Comparison of ENCODE assay signal across 20 cellular contexts in the genomic region with DNA sequence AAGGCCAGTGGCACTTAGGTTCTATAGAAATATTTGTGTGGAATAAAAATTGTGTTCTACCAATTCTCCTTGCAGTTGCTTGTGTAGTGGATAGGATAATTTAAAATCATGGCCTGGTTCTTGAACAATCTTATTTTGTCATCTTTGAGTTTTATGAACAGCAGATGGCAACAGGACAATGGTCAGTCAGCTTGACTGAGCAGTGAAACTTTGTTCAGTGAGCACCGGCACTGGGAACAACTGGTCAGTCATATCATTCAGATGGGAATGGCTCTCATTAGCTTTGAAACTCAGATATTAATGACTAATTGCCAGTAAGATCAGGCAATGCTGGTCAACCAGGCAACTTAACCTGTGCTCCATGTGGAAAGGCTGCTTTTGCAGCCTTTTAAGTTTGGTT.
"Had no signal": no experiment of that assay in that cellular context is flagged by ENCODE, and none has a peak within 500 bp of the region (broad histone marks: within the 10 kb centered on the region; RNA-seq: fewer than 3 reads in every experiment).

No MANE protein-coding gene starts in this region.

- H3K4me2 ChIP-seq: PC-9 had no signal

- H3K27me3 Mint-ChIP-seq: activated CD4-positive, alpha-beta memory T cell treated with anti-CD3 and anti-CD28 coated beads for 36 hours; activated CD4-positive, alpha-beta T cell treated with anti-CD3 and anti-CD28 coated beads, Interleukin-2, amount 10 ng/mL, durations not matched to agents 7 days and 5 days; activated naive CD8-positive, alpha-beta T cell; T-cell had no signal

- H3K4me3 ChIP-seq: cardiac muscle cell, PC-9 had no signal

- H3K36me3 ChIP-seq: brain microvascular endothelial cell, cardiac muscle cell had no signal

- H3K27me3 ChIP-seq: brain microvascular endothelial cell, cardiac muscle cell had no signal

- H3K9me3 Mint-ChIP-seq: activated CD4-positive, alpha-beta T cell treated with anti-CD3 and anti-CD28 coated beads, Interleukin-2, amount 10 ng/mL, durations not matched to agents 7 days and 5 days; activated T-cell treated with anti-CD3 and anti-CD28 coated beads, Interleukin-2, amount 50 U/mL, for 4 hours had no signal

- H3K27ac ChIP-seq: brain microvascular endothelial cell, PC-9, VCaP had no signal

- H3K27ac Mint-ChIP-seq: activated CD4-positive, alpha-beta memory T cell treated with anti-CD3 and anti-CD28 coated beads for 36 hours; activated CD4-positive, alpha-beta T cell treated with anti-CD3 and anti-CD28 coated beads, Interleukin-2, amount 10 ng/mL, durations not matched to agents 7 days and 5 days; activated naive CD4-positive, alpha-beta T cell treated with anti-CD3 and anti-CD28 coated beads for 36 hours; activated naive CD8-positive, alpha-beta T cell; T-cell had no signal

- H2AFZ ChIP-seq: PC-9 had no signal

- DNase-seq: activated CD4-positive, alpha-beta memory T cell treated with anti-CD3 and anti-CD28 coated beads for 36 hours; activated CD4-positive, alpha-beta T cell treated with anti-CD3 and anti-CD28 coated beads, Interleukin-2, amount 10 ng/mL, durations not matched to agents 7 days and 5 days; activated CD4-positive, CD25-positive, alpha-beta regulatory T cell; activated CD8-positive, alpha-beta memory T cell treated with anti-CD3 and anti-CD28 coated beads for 24 hours; activated effector memory CD4-positive, alpha-beta T cell treated with anti-CD3 and anti-CD28 coated beads, Interleukin-2, amount 50 U/mL, for 16 hours; activated naive CD4-positive, alpha-beta T cell treated with anti-CD3 and anti-CD28 coated beads for 36 hours; activated T-cell treated with anti-CD3 and anti-CD28 coated beads, Interleukin-2, amount 50 U/mL, for 4 hours; amygdala; brain microvascular endothelial cell; NCI-H1105 treated with DMSO at 0.1 percent for 48 hours; NCI-H1436 treated with DMSO at 0.1 percent for 48 hours; NCI-H187; NCI-H2081; NCI-H510A treated with DMSO at 0.1 percent for 48 hours; PC-9; SHP77 treated with DMSO at 0.1 percent for 48 hours; T-cell had no signal

- H3K4me3 Mint-ChIP-seq: activated CD4-positive, alpha-beta memory T cell treated with anti-CD3 and anti-CD28 coated beads for 36 hours; activated CD4-positive, alpha-beta T cell treated with anti-CD3 and anti-CD28 coated beads, Interleukin-2, amount 10 ng/mL, durations not matched to agents 7 days and 5 days; activated naive CD4-positive, alpha-beta T cell treated with anti-CD3 and anti-CD28 coated beads for 36 hours; activated naive CD8-positive, alpha-beta T cell; activated T-cell treated with anti-CD3 and anti-CD28 coated beads, Interleukin-2, amount 50 U/mL, for 4 hours; T-cell had no signal

- ATAC-seq: activated T-cell treated with anti-CD3 and anti-CD28 coated beads, Interleukin-2, amount 50 U/mL, for 4 hours; T-cell had no signal
